Comparison of ENCODE assay signal across 1 cellular context in genomic region chr1:13702425-13703127, GRCh38.
TF ChIP-seq lines count a peak whose summit lies in the region.

No MANE protein-coding gene starts in this region.

TF ChIP-seq in GM12878, 131 proteins besides CTCF, POLR2A, EP300 and RAD21 (continues in another document):
- peak; percentile 95 for TF ChIP-seq RUNX3 (IDR thresholded peaks at IDR 0.05; ENCODE audit: low read length)
- peak; percentile 32; the same call in 1 of the 2 replicates for TF ChIP-seq BACH1 (IDR thresholded peaks at IDR 0.05; ENCODE audit: borderline replicate concordance)
- peak; percentile 63; the same call in 1 of the 2 replicates for TF ChIP-seq ZNF687 (IDR thresholded peaks at IDR 0.05)
- TF ChIP-seq TCF12 (IDR thresholded peaks at IDR 0.05; ENCODE audit: low read depth, low read length), result no peak
- TF ChIP-seq ZNF592 (IDR thresholded peaks at IDR 0.05), result peak; percentile 80; the same call in 1 of the 2 replicates
- TF ChIP-seq CUX1 (IDR thresholded peaks at IDR 0.05; ENCODE audit: insufficient replicate concordance, low read depth, low read length), result peak; percentile 22
- peak; percentile 75 for TF ChIP-seq NBN (IDR thresholded peaks at IDR 0.05)
- peak; percentile 86 to 90 for TF ChIP-seq BHLHE40 (IDR thresholded peaks at IDR 0.05; ENCODE audit: borderline replicate concordance in 1 of 2, low read depth in 2 of 2, low read length in 1 of 2)
- TF ChIP-seq CEBPB (IDR thresholded peaks at IDR 0.05; ENCODE audit: borderline replicate concordance in 1 of 2, low read depth in 2 of 2, low read length in 2 of 2), result peak in 1 of 2 experiments; percentile 63; a peak in 1 of 4 replicates
- TF ChIP-seq TBL1XR1 (IDR thresholded peaks at IDR 0.05; ENCODE audit: low read depth, low read length), result peak; percentile 23; the same call in 1 of the 2 replicates
- TF ChIP-seq RAD51 (IDR thresholded peaks at IDR 0.05), result peak; percentile 86
- peak in 1 of 2 experiments; percentile 83; a peak in 2 of 4 replicates for TF ChIP-seq SRF (IDR thresholded peaks at IDR 0.05; ENCODE audit: low read depth in 2 of 2, low read length in 2 of 2)
- TF ChIP-seq YY1 (IDR thresholded peaks at IDR 0.05; ENCODE audit: low read depth, low read length), result peak; percentile 47; the same call in 1 of the 2 replicates
- TF ChIP-seq IKZF1 (conservative IDR thresholded peaks at IDR 0.05), result peak; percentile 43
- TF ChIP-seq HCFC1 (IDR thresholded peaks at IDR 0.05; ENCODE audit: low read length), result no peak
- 0 out of 2 replicates have a peak, but pooled peaks have one; percentile 34 for TF ChIP-seq DPF2 (IDR thresholded peaks at IDR 0.05)
- peak; percentile 88 for TF ChIP-seq ATF7 (IDR thresholded peaks at IDR 0.05; ENCODE audit: low read depth)
- peak; percentile 48; the same call in 1 of the 2 replicates for TF ChIP-seq ZBED1 (IDR thresholded peaks at IDR 0.05; ENCODE audit: borderline replicate concordance)
- no peak for TF ChIP-seq EED (IDR thresholded peaks at IDR 0.05; ENCODE audit: low read depth)
- peak; percentile 86; the same call in 2 of the 3 replicates for TF ChIP-seq POU2F2 (IDR thresholded peaks at IDR 0.05; ENCODE audit: borderline replicate concordance, low read depth, low read length)
- TF ChIP-seq GATAD2B (conservative IDR thresholded peaks at IDR 0.05; ENCODE audit: low read depth), result 0 out of 2 replicates have a peak, but pooled peaks have one; percentile 36
- peak; percentile 93 for TF ChIP-seq MYB (IDR thresholded peaks at IDR 0.05; ENCODE audit: borderline replicate concordance, low read depth, low read length)
- TF ChIP-seq MEF2B (IDR thresholded peaks at IDR 0.05; ENCODE audit: partially characterized antibody, poor library complexity, severe bottlenecking), result peak; percentile 36
- peak; percentile 51 for TF ChIP-seq MLLT1 (IDR thresholded peaks at IDR 0.05)
- 0 out of 2 replicates have a peak, but pooled peaks have one; percentile 37 for TF ChIP-seq IRF4 (IDR thresholded peaks at IDR 0.05; ENCODE audit: low read depth, low read length)
- TF ChIP-seq ASH2L (IDR thresholded peaks at IDR 0.05; ENCODE audit: borderline replicate concordance, low read depth), result peak; percentile 41; the same call in 1 of the 2 replicates
- no peak for TF ChIP-seq LARP7 (IDR thresholded peaks at IDR 0.05)
- no peak for TF ChIP-seq CHD4 (IDR thresholded peaks at IDR 0.05)
- peak; percentile 50 for TF ChIP-seq MTA2 (IDR thresholded peaks at IDR 0.05; ENCODE audit: low read depth)
- peak; percentile 96 for TF ChIP-seq MXI1 (IDR thresholded peaks at IDR 0.05; ENCODE audit: low read depth, low read length)
- TF ChIP-seq MAX (IDR thresholded peaks at IDR 0.05; ENCODE audit: low read depth, low read length), result no peak; the same call in 1 of the 2 replicates
- peak; percentile 87 for TF ChIP-seq CBFB (IDR thresholded peaks at IDR 0.05; ENCODE audit: low read depth)
- TF ChIP-seq PAX5 (IDR thresholded peaks at IDR 0.05; ENCODE audit: borderline replicate concordance, low read depth, low read length), result peak; percentile 94
- TF ChIP-seq BMI1 (IDR thresholded peaks at IDR 0.05; ENCODE audit: borderline replicate concordance), result peak; percentile 84
- peak; percentile 99 for TF ChIP-seq RELB (IDR thresholded peaks at IDR 0.05; ENCODE audit: low read depth)
- peak; percentile 77 for TF ChIP-seq POLR2AphosphoS5 (IDR thresholded peaks at IDR 0.05; ENCODE audit: low read length)
- peak; percentile 61; the same call in 1 of the 2 replicates for TF ChIP-seq MTA3 (IDR thresholded peaks at IDR 0.05; ENCODE audit: borderline replicate concordance, low read length)
- TF ChIP-seq STAT1 (conservative IDR thresholded peaks at IDR 0.05), result no peak; the same call in 1 of the 2 replicates
- TF ChIP-seq NKRF (conservative IDR thresholded peaks at IDR 0.05), result 0 out of 2 replicates have a peak, but pooled peaks have one; percentile 9
- peak; percentile 36 for TF ChIP-seq SMAD1 (IDR thresholded peaks at IDR 0.05; ENCODE audit: low read depth, partially characterized antibody)
- TF ChIP-seq RELA (IDR thresholded peaks at IDR 0.05; ENCODE audit: borderline replicate concordance, partially characterized antibody), result peak; percentile 94
- peak; percentile 55 for TF ChIP-seq USF1 (IDR thresholded peaks at IDR 0.05; ENCODE audit: borderline replicate concordance, extremely low read length, insufficient read depth, low read depth, low read length)
